ENCODE assay signal across 8 cellular contexts in genomic region chr17:57243171-57243622, GRCh38. TPM values are rescaled to one million over a fixed set of nuclear protein-coding genes. Genes with fewer than 3 reads are reported as not detected.
DNase-seq lines count a peak whose midpoint lies in the region; ATAC-seq, FAIRE-seq and TF ChIP-seq lines count a peak whose summit lies in the region.

No MANE protein-coding gene starts in this region.

- TF ChIP-seq CTCF in A673 (conservative IDR thresholded peaks at IDR 0.05; ENCODE audit: low read depth, low read length) (peak; percentile 100), WI38 (IDR thresholded peaks at IDR 0.05; ENCODE audit: low read depth, low read length) (peak; percentile 100), mammary epithelial cell (conservative IDR thresholded peaks at IDR 0.05 in 1 of 2, IDR thresholded peaks at IDR 0.05 in 1 of 2; ENCODE audit: extremely low read depth in 1 of 2, insufficient read depth in 1 of 2, low read depth in 1 of 2, low read length in 2 of 2) (peak; percentile 100)

- in situ Hi-C loops in mammary epithelial cell (cut with MboI; ENCODE audit: low sequenced_read_pairs in 2 of 2), result loop anchor here in 1 of 2 donors (10.0 kb wide), 1 partner anchor 502 kb away; the partner anchor contains the start of gene CCDC182

- H4K20me1 ChIP-seq in mammary epithelial cell (ENCODE audit: insufficient read depth, low read length), result no peaks in the 10 kb centered on the region

- H3K4me3 ChIP-seq in A673 (ENCODE audit: low read depth, low read length, poor library complexity, severe bottlenecking), result no peak overlapping the region
- no peak overlapping the region for H3K4me3 ChIP-seq in WI38 (ENCODE audit: low read depth, low read length)
- no peak overlapping the region for H3K4me3 ChIP-seq in mammary epithelial cell (replicated peaks in 1 of 3; ENCODE audit: insufficient read depth in 1 of 3, low read depth in 2 of 3, low read length in 3 of 3)

- H3K36me3 ChIP-seq in A673 (ENCODE audit: insufficient read depth, low read length, poor library complexity, severe bottlenecking) (no peaks in the 10 kb centered on the region), mammary epithelial cell (ENCODE audit: insufficient read depth, low read length) (no peaks in the 10 kb centered on the region)

- BruUV-seq in A673 (replicated peaks; lab: Mats Ljungman, UMichigan) (no TSS peak), mammary epithelial cell (replicated peaks; lab: Mats Ljungman, UMichigan) (no TSS peak)

- dilution Hi-C loops in mammary epithelial cell (cut with HindIII; ENCODE audit: low sequenced_read_pairs), result no loop called here

- no peak overlapping the region for H3K4me2 ChIP-seq in mammary epithelial cell (ENCODE audit: insufficient read depth, low read depth, low read length)

- ATAC-seq in left colon (peak; percentile 85), GM21576 (IDR thresholded peaks at IDR 0.05; ENCODE audit: unreplicated experiment) (no peak)

- H3K9ac ChIP-seq in mammary epithelial cell (ENCODE audit: insufficient read depth, low read length), result no peak overlapping the region

- intact Hi-C loops in A673 (cut with micrococcal nuclease; ENCODE audit: unreplicated experiment), result loop anchor here (1.0 to 5.0 kb wide), 5 partner anchors 274 to 870 kb away; no protein-coding TSS in a partner anchor
- intact Hi-C loops in mammary epithelial cell (cut with micrococcal nuclease), result loop anchor here (1.0 to 5.0 kb wide), 8 partner anchors 110 to 870 kb away; no protein-coding TSS in a partner anchor
- intact Hi-C loops in left colon (cut with DNase I, micrococcal nuclease), result loop anchor here (2.0 to 10.0 kb wide), 3 partner anchors 430 to 509 kb away; no protein-coding TSS in a partner anchor

- H3K27ac ChIP-seq in A673 (ENCODE audit: low read depth, low read length, poor library complexity, severe bottlenecking) (no peak overlapping the region), mammary epithelial cell (ENCODE audit: insufficient read depth, low read depth, low read length) (no peak overlapping the region)

- H3K79me2 ChIP-seq in mammary epithelial cell (ENCODE audit: insufficient read depth, low read length), result no peaks in the 10 kb centered on the region

- peaks cover 6% of the 10 kb centered on the region for H3K4me1 ChIP-seq in A673 (ENCODE audit: insufficient read depth, low read length, poor library complexity, severe bottlenecking)
- no peaks in the 10 kb centered on the region for H3K4me1 ChIP-seq in mammary epithelial cell (ENCODE audit: insufficient read depth, low read length)

- DNase-seq in A673 (ENCODE audit: low spot score), result peak; percentile 79
- peak; percentile 43 for DNase-seq in GM12892 (ENCODE audit: insufficient read length)
- DNase-seq in NCI-H2029 treated with DMSO at 0.1 percent for 48 hours (lab: John Stamatoyannopoulos, UW), result peak; percentile 41
- peak; percentile 45 for DNase-seq in mammary epithelial cell
- peak; percentile 34 to 74 for DNase-seq in left colon
- DNase-seq in stimulated activated CD4-positive, alpha-beta T cell treated with anti-CD3 and anti-CD28 coated beads, Interleukin-4, amount 100 ng/mL, for 4 hours, result peak; percentile 56 to 69

- no peak for TF ChIP-seq POLR2A in GM12892 (IDR thresholded peaks at IDR 0.05; ENCODE audit: low read depth, low read length)

- 19% methylated on average over 13 of the region's 13 CpGs for WGBS in mammary epithelial cell (ENCODE audit: low coverage, missing lambda C conversion rate)

- H3K9me3 ChIP-seq in A673 (ENCODE audit: low read depth, low read length, poor library complexity, severe bottlenecking), result no peaks in the 10 kb centered on the region
- H3K9me3 ChIP-seq in mammary epithelial cell (replicated peaks; ENCODE audit: insufficient read depth, low read length), result no peaks in the 10 kb centered on the region

- no peaks in the 10 kb centered on the region for H3K27me3 ChIP-seq in A673 (replicated peaks; ENCODE audit: insufficient read depth, low read depth, low read length, poor library complexity)
- H3K27me3 ChIP-seq in mammary epithelial cell (ENCODE audit: insufficient read depth, low read length), result no peaks in the 10 kb centered on the region

- peak; percentile 92 for FAIRE-seq in GM12892 (lab: Jason Lieb, UNC)

- POLR2A ChIA-PET in A673 (lab: Charles Lee; ENCODE audit: low non-redundant PET), result interaction anchor here (1.2 kb wide), 1 partner anchor 429 kb away, joined by 3 read pairs; no protein-coding TSS in a partner anchor

- CTCF ChIA-PET in A673 (lab: Charles Lee) (interaction anchor here (0.5 to 2.2 kb wide), 25 partner anchors 11 to 869 kb away, joined by 3 to 51 read pairs (median 4); partner anchors contain the start of gene MSI2), mammary epithelial cell (lab: Charles Lee; ENCODE audit: low non-redundant PET) (interaction anchor here (0.6 to 1.6 kb wide), 10 partner anchors 112 to 504 kb away, joined by 3 to 9 read pairs (median 3); no protein-coding TSS in a partner anchor)

- H2AFZ ChIP-seq in mammary epithelial cell (ENCODE audit: low read depth, low read length), result peak overlapping the region; percentile 11

RNA-seq across cellular contexts. Expression of gene MSI2, which starts 13.1 kb away (rescaled TPM):
- total RNA-seq in A673 (2021) (108 and 111 TPM in 2 replicates), mammary epithelial cell (10 to 100 TPM; 56.5 to 57.0 TPM), left colon (10 to 100 TPM; 65.5 to 81.0 TPM)
- 36.0 TPM for polyA plus RNA-seq in GM12892 (2012; ENCODE audit: missing spikeins)
- 21.9 TPM for polyA plus RNA-seq in mammary epithelial cell
- polyA minus RNA-seq in mammary epithelial cell, result 109 TPM
